1 cellular context compared by ENCODE assay signal in the genomic region with DNA sequence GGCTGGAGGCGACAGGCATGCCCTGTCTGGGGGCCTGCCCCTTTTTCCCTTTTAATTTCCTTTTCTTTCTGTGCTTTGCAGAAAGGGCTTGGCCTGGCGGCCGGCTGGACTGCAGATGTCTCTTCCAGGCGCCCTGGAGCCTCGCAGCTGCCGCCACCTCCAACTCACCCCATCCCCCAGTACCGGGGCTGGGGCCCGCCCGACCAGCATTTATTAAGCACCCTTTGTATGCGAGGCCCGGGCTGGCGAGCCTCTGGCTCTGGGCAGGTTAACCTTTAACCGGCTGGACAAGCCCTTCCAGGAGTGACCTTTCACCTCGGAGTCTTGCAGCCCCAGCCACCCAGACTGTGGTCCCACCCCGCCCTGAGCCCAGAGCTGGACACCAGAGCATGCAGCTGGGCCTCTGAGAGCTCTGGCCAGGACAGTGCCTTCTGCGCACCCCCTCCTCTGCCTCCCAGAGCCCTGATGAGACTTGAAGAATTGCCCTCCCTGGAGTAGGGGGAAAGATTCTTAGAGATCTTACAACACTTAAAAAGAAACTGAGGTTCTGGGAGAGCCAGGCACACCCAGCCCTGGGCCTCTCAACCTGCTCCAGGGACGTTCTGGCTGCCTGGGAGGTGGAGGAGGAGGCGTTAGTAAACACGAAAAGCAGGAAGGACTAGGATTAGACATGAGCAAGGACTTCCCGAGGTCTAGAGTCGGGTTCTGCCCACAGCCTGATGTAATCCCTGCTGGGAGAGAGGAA.
TF ChIP-seq lines count a peak whose summit lies in the region.

No MANE protein-coding gene starts in this region.

TF ChIP-seq in HepG2, 621 proteins besides CTCF, POLR2A, EP300 and RAD21 (continued from another document and continues in another):
- TF ChIP-seq, protein P1, sequence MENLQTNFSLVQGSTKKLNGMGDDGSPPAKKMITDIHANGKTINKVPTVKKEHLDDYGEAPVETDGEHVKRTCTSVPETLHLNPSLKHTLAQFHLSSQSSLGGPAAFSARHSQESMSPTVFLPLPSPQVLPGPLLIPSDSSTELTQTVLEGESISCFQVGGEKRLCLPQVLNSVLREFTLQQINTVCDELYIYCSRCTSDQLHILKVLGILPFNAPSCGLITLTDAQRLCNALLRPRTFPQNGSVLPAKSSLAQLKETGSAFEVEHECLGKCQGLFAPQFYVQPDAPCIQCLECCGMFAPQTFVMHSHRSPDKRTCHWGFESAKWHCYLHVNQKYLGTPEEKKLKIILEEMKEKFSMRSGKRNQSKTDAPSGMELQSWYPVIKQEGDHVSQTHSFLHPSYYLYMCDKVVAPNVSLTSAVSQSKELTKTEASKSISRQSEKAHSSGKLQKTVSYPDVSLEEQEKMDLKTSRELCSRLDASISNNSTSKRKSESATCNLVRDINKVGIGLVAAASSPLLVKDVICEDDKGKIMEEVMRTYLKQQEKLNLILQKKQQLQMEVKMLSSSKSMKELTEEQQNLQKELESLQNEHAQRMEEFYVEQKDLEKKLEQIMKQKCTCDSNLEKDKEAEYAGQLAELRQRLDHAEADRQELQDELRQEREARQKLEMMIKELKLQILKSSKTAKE (CRISPR knock-in tag; IDR thresholded peaks at IDR 0.05; ENCODE audit: borderline replicate concordance): peak; percentile 76
- TF ChIP-seq ETV5 (CRISPR knock-in tag; IDR thresholded peaks at IDR 0.05; ENCODE audit: borderline replicate concordance) (0 out of 2 replicates have a peak, but pooled peaks have one; percentile 22), TCF7 (IDR thresholded peaks at IDR 0.05; ENCODE audit: low read depth) (no peak), ZNF629 (CRISPR knock-in tag; conservative IDR thresholded peaks at IDR 0.05) (no peak), BCL6 (CRISPR knock-in tag; IDR thresholded peaks at IDR 0.05) (no peak; the same call in none of the 2 replicates), SMYD3 (CRISPR knock-in tag; IDR thresholded peaks at IDR 0.05) (0 out of 2 replicates have a peak, but pooled peaks have one; percentile 12), MTA3 (CRISPR knock-in tag; IDR thresholded peaks at IDR 0.05) (no peak), POLR2AphosphoS2 (IDR thresholded peaks at IDR 0.05; ENCODE audit: low read depth, low read length) (no peak), ZNF672 (CRISPR knock-in tag; IDR thresholded peaks at IDR 0.05) (no peak), ZNF317 (CRISPR knock-in tag; IDR thresholded peaks at IDR 0.05) (no peak), SMAD9 (CRISPR knock-in tag; IDR thresholded peaks at IDR 0.05) (no peak), STAT5B (CRISPR knock-in tag; IDR thresholded peaks at IDR 0.05) (no peak), ZNF724P (CRISPR knock-in tag; IDR thresholded peaks at IDR 0.05; ENCODE audit: borderline replicate concordance) (no peak)
- TF ChIP-seq, protein P2, sequence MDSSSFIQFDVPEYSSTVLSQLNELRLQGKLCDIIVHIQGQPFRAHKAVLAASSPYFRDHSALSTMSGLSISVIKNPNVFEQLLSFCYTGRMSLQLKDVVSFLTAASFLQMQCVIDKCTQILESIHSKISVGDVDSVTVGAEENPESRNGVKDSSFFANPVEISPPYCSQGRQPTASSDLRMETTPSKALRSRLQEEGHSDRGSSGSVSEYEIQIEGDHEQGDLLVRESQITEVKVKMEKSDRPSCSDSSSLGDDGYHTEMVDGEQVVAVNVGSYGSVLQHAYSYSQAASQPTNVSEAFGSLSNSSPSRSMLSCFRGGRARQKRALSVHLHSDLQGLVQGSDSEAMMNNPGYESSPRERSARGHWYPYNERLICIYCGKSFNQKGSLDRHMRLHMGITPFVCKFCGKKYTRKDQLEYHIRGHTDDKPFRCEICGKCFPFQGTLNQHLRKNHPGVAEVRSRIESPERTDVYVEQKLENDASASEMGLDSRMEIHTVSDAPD (CRISPR knock-in tag; IDR thresholded peaks at IDR 0.05): no peak
- TF ChIP-seq, protein P3, sequence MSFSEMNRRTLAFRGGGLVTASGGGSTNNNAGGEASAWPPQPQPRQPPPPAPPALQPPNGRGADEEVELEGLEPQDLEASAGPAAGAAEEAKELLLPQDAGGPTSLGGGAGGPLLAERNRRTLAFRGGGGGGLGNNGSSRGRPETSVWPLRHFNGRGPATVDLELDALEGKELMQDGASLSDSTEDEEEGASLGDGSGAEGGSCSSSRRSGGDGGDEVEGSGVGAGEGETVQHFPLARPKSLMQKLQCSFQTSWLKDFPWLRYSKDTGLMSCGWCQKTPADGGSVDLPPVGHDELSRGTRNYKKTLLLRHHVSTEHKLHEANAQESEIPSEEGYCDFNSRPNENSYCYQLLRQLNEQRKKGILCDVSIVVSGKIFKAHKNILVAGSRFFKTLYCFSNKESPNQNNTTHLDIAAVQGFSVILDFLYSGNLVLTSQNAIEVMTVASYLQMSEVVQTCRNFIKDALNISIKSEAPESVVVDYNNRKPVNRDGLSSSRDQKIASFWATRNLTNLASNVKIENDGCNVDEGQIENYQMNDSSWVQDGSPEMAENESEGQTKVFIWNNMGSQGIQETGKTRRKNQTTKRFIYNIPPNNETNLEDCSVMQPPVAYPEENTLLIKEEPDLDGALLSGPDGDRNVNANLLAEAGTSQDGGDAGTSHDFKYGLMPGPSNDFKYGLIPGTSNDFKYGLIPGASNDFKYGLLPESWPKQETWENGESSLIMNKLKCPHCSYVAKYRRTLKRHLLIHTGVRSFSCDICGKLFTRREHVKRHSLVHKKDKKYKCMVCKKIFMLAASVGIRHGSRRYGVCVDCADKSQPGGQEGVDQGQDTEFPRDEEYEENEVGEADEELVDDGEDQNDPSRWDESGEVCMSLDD (CRISPR knock-in tag; IDR thresholded peaks at IDR 0.05; ENCODE audit: borderline replicate concordance): no peak
- TF ChIP-seq, protein P4, sequence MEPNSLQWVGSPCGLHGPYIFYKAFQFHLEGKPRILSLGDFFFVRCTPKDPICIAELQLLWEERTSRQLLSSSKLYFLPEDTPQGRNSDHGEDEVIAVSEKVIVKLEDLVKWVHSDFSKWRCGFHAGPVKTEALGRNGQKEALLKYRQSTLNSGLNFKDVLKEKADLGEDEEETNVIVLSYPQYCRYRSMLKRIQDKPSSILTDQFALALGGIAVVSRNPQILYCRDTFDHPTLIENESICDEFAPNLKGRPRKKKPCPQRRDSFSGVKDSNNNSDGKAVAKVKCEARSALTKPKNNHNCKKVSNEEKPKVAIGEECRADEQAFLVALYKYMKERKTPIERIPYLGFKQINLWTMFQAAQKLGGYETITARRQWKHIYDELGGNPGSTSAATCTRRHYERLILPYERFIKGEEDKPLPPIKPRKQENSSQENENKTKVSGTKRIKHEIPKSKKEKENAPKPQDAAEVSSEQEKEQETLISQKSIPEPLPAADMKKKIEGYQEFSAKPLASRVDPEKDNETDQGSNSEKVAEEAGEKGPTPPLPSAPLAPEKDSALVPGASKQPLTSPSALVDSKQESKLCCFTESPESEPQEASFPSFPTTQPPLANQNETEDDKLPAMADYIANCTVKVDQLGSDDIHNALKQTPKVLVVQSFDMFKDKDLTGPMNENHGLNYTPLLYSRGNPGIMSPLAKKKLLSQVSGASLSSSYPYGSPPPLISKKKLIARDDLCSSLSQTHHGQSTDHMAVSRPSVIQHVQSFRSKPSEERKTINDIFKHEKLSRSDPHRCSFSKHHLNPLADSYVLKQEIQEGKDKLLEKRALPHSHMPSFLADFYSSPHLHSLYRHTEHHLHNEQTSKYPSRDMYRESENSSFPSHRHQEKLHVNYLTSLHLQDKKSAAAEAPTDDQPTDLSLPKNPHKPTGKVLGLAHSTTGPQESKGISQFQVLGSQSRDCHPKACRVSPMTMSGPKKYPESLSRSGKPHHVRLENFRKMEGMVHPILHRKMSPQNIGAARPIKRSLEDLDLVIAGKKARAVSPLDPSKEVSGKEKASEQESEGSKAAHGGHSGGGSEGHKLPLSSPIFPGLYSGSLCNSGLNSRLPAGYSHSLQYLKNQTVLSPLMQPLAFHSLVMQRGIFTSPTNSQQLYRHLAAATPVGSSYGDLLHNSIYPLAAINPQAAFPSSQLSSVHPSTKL (CRISPR knock-in tag; IDR thresholded peaks at IDR 0.05): 0 out of 2 replicates have a peak, but pooled peaks have one; percentile 48
- TF ChIP-seq, protein P5, sequence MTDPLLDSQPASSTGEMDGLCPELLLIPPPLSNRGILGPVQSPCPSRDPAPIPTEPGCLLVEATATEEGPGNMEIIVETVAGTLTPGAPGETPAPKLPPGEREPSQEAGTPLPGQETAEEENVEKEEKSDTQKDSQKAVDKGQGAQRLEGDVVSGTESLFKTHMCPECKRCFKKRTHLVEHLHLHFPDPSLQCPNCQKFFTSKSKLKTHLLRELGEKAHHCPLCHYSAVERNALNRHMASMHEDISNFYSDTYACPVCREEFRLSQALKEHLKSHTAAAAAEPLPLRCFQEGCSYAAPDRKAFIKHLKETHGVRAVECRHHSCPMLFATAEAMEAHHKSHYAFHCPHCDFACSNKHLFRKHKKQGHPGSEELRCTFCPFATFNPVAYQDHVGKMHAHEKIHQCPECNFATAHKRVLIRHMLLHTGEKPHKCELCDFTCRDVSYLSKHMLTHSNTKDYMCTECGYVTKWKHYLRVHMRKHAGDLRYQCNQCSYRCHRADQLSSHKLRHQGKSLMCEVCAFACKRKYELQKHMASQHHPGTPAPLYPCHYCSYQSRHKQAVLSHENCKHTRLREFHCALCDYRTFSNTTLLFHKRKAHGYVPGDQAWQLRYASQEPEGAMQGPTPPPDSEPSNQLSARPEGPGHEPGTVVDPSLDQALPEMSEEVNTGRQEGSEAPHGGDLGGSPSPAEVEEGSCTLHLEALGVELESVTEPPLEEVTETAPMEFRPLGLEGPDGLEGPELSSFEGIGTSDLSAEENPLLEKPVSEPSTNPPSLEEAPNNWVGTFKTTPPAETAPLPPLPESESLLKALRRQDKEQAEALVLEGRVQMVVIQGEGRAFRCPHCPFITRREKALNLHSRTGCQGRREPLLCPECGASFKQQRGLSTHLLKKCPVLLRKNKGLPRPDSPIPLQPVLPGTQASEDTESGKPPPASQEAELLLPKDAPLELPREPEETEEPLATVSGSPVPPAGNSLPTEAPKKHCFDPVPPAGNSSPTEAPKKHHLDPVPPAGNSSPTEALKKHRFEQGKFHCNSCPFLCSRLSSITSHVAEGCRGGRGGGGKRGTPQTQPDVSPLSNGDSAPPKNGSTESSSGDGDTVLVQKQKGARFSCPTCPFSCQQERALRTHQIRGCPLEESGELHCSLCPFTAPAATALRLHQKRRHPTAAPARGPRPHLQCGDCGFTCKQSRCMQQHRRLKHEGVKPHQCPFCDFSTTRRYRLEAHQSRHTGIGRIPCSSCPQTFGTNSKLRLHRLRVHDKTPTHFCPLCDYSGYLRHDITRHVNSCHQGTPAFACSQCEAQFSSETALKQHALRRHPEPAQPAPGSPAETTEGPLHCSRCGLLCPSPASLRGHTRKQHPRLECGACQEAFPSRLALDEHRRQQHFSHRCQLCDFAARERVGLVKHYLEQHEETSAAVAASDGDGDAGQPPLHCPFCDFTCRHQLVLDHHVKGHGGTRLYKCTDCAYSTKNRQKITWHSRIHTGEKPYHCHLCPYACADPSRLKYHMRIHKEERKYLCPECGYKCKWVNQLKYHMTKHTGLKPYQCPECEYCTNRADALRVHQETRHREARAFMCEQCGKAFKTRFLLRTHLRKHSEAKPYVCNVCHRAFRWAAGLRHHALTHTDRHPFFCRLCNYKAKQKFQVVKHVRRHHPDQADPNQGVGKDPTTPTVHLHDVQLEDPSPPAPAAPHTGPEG (CRISPR knock-in tag; IDR thresholded peaks at IDR 0.05): peak; percentile 89; the same call in 1 of the 2 replicates
- TF ChIP-seq, protein P6, sequence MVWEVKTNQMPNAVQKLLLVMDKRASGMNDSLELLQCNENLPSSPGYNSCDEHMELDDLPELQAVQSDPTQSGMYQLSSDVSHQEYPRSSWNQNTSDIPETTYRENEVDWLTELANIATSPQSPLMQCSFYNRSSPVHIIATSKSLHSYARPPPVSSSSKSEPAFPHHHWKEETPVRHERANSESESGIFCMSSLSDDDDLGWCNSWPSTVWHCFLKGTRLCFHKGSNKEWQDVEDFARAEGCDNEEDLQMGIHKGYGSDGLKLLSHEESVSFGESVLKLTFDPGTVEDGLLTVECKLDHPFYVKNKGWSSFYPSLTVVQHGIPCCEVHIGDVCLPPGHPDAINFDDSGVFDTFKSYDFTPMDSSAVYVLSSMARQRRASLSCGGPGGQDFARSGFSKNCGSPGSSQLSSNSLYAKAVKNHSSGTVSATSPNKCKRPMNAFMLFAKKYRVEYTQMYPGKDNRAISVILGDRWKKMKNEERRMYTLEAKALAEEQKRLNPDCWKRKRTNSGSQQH (CRISPR knock-in tag; IDR thresholded peaks at IDR 0.05; ENCODE audit: low read depth): no peak; the same call in 1 of the 2 replicates
- TF ChIP-seq, protein P7, sequence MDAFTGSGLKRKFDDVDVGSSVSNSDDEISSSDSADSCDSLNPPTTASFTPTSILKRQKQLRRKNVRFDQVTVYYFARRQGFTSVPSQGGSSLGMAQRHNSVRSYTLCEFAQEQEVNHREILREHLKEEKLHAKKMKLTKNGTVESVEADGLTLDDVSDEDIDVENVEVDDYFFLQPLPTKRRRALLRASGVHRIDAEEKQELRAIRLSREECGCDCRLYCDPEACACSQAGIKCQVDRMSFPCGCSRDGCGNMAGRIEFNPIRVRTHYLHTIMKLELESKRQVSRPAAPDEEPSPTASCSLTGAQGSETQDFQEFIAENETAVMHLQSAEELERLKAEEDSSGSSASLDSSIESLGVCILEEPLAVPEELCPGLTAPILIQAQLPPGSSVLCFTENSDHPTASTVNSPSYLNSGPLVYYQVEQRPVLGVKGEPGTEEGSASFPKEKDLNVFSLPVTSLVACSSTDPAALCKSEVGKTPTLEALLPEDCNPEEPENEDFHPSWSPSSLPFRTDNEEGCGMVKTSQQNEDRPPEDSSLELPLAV (CRISPR knock-in tag; conservative IDR thresholded peaks at IDR 0.05; ENCODE audit: low read depth): no peak
- TF ChIP-seq, protein P8, sequence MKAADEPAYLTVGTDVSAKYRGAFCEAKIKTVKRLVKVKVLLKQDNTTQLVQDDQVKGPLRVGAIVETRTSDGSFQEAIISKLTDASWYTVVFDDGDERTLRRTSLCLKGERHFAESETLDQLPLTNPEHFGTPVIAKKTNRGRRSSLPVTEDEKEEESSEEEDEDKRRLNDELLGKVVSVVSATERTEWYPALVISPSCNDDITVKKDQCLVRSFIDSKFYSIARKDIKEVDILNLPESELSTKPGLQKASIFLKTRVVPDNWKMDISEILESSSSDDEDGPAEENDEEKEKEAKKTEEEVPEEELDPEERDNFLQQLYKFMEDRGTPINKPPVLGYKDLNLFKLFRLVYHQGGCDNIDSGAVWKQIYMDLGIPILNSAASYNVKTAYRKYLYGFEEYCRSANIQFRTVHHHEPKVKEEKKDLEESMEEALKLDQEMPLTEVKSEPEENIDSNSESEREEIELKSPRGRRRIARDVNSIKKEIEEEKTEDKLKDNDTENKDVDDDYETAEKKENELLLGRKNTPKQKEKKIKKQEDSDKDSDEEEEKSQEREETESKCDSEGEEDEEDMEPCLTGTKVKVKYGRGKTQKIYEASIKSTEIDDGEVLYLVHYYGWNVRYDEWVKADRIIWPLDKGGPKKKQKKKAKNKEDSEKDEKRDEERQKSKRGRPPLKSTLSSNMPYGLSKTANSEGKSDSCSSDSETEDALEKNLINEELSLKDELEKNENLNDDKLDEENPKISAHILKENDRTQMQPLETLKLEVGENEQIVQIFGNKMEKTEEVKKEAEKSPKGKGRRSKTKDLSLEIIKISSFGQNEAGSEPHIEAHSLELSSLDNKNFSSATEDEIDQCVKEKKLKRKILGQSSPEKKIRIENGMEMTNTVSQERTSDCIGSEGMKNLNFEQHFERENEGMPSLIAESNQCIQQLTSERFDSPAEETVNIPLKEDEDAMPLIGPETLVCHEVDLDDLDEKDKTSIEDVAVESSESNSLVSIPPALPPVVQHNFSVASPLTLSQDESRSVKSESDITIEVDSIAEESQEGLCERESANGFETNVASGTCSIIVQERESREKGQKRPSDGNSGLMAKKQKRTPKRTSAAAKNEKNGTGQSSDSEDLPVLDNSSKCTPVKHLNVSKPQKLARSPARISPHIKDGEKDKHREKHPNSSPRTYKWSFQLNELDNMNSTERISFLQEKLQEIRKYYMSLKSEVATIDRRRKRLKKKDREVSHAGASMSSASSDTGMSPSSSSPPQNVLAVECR (CRISPR knock-in tag; IDR thresholded peaks at IDR 0.05; ENCODE audit: borderline replicate concordance): 0 out of 2 replicates have a peak, but pooled peaks have one; percentile 19
